20 cellular contexts compared by ENCODE assay signal in the genomic region with DNA sequence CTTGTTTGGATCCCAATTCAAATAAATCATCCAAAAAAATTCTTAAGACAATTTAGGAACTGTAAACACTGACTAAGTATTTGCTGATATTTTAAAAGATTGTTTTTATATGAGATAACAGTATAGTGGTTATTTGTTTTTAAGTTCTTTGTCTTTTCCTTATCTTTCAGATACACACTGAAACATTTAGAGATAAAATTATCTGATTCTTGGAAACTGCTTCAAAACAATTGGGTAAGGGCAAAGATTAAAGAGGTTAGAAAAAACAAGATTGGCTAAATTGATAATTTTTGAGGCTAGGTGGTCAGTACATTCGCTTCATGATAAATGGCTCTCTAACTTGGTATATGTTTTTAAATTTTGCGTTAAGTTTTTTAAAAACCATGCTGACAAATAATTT.
DNase-seq lines count a peak whose midpoint lies in the region; ATAC-seq, FAIRE-seq and TF ChIP-seq lines count a peak whose summit lies in the region.
"Had no signal": no experiment of that assay in that cellular context is flagged by ENCODE, and none has a peak within 500 bp of the region (broad histone marks: within the 10 kb centered on the region; RNA-seq: fewer than 3 reads in every experiment).

No MANE protein-coding gene starts in this region.

- H3K4ac ChIP-seq in mesendoderm (ENCODE audit: low read depth, low read length), result no peak overlapping the region

- no peak overlapping the region for H3K56ac ChIP-seq in mesendoderm (ENCODE audit: low read length)

- H2BK120ac ChIP-seq in mesendoderm (ENCODE audit: low read depth, low read length), result no peak overlapping the region

- TF ChIP-seq EP300 in HepG2 (IDR thresholded peaks at IDR 0.05; ENCODE audit: low read depth in 2 of 2, low read length in 2 of 2) (no peak), HepG2 (CRISPR knock-in tag; IDR thresholded peaks at IDR 0.05; ENCODE audit: borderline replicate concordance) (no peak), K562 (IDR thresholded peaks at IDR 0.05; ENCODE audit: low read length) (no peak)

- WGBS in HepG2 (ENCODE audit: low lambda C conversion rate), result 98% methylated on average over 2 of the region's 2 CpGs
- 94% methylated on average over 2 of the region's 2 CpGs for WGBS in right lobe of liver (ENCODE audit: insufficient coverage, low coverage, low lambda C conversion rate, missing lambda C conversion rate)
- WGBS in K562 (ENCODE audit: insufficient coverage, low coverage, missing lambda C conversion rate), result 0% methylated on average over 2 of the region's 2 CpGs
- no CpG with 5 or more reads among the region's 2 CpGs for WGBS in mesendoderm (ENCODE audit: extremely low coverage, insufficient coverage, low lambda C conversion rate)

- in situ Hi-C loops in HepG2 (cut with HindIII; ENCODE audit: extremely low pct_ligation_motif_present, low pct_unique_long_range_greater_than_20kb), result no loop called here
- in situ Hi-C loops in K562 (cut with MboI), result no loop called here

- H2AK5ac ChIP-seq in mesendoderm (ENCODE audit: low read length), result no peak overlapping the region

- H3K4me3 ChIP-seq in HepG2 (replicated peaks in 1 of 3; ENCODE audit: insufficient read depth in 1 of 3, low read depth in 2 of 3, low read length in 3 of 3) (no peak overlapping the region), right lobe of liver (no peak overlapping the region), K562 (no peak overlapping the region), mesendoderm (ENCODE audit: low read length) (no peak overlapping the region)
- H3K4me3 ChIP-seq: MG63 had no signal

- TF ChIP-seq RAD21 in HepG2 (CRISPR knock-in tag; IDR thresholded peaks at IDR 0.05) (no peak), K562 (CRISPR knock-in tag; conservative IDR thresholded peaks at IDR 0.05 in 1 of 2, IDR thresholded peaks at IDR 0.05 in 1 of 2) (no peak)

- H3K36me3 ChIP-seq in HepG2 (replicated peaks in 1 of 2; ENCODE audit: control insufficient read depth in 1 of 2, insufficient read depth in 2 of 2, low read length in 2 of 2), result no peaks in the 10 kb centered on the region
- no peaks in the 10 kb centered on the region for H3K36me3 ChIP-seq in right lobe of liver
- H3K36me3 ChIP-seq in K562 (ENCODE audit: control insufficient read depth, insufficient read depth, low read length), result no peaks in the 10 kb centered on the region
- no peaks in the 10 kb centered on the region for H3K36me3 ChIP-seq in mesendoderm (ENCODE audit: control insufficient read depth, insufficient read depth, low read length)
- H3K36me3 ChIP-seq: MG63 had no signal

- TF ChIP-seq CTCF in HepG2 (CRISPR knock-in tag; IDR thresholded peaks at IDR 0.05), result no peak
- no peak for TF ChIP-seq CTCF in right lobe of liver (IDR thresholded peaks at IDR 0.05)
- TF ChIP-seq CTCF in K562 (IDR thresholded peaks at IDR 0.05 in 2 of 3, conservative IDR thresholded peaks at IDR 0.05 in 1 of 3; ENCODE audit: insufficient read depth in 2 of 3, low read depth in 1 of 3, low read length in 3 of 3), result no peak

- H2BK5ac ChIP-seq in mesendoderm (ENCODE audit: low read length), result no peak overlapping the region

- no peak overlapping the region for H2BK15ac ChIP-seq in mesendoderm (replicated peaks; ENCODE audit: low read depth)

- CTCF ChIA-PET in HepG2 (lab: Yijun Ruan, JAX; ENCODE audit: low intra/inter-chr PET ratio, low total read pairs) (no interaction called here), K562 (lab: Yijun Ruan, JAX; ENCODE audit: low intra/inter-chr PET ratio) (no interaction called here)

- intact Hi-C loops in HepG2 (cut with micrococcal nuclease; ENCODE audit: unreplicated experiment), result no loop called here
- intact Hi-C loops in right lobe of liver (cut with DNase I), result no loop called here
- intact Hi-C loops in K562 (cut with micrococcal nuclease), result no loop called here

- H3K27ac ChIP-seq in HepG2 (ENCODE audit: extremely low read length, insufficient read depth, low read length), result no peak overlapping the region
- no peak overlapping the region for H3K27ac ChIP-seq in right lobe of liver
- no peak overlapping the region for H3K27ac ChIP-seq in K562 (ENCODE audit: extremely low read depth, low read depth, low read length)
- H3K27ac ChIP-seq in mesendoderm (ENCODE audit: low read depth, low read length), result no peak overlapping the region
- H3K27ac ChIP-seq: HL-60 had no signal

- H4K8ac ChIP-seq in mesendoderm (ENCODE audit: low read depth, low read length), result no peak overlapping the region

- no peak overlapping the region for H3K23ac ChIP-seq in mesendoderm (ENCODE audit: low read length)

- H3K4me1 ChIP-seq in HepG2 (ENCODE audit: insufficient read depth, low read length) (peaks cover 17% of the 10 kb centered on the region), right lobe of liver (no peaks in the 10 kb centered on the region), K562 (replicated peaks in 1 of 2; ENCODE audit: control insufficient read depth in 2 of 2, insufficient read depth in 2 of 2, low read length in 2 of 2) (no peaks in the 10 kb centered on the region), mesendoderm (ENCODE audit: control insufficient read depth, low read depth, low read length) (peaks cover 4% of the 10 kb centered on the region)

- POLR2A ChIA-PET in HepG2 (lab: Yijun Ruan, JAX), result no interaction called here
- POLR2A ChIA-PET in K562 (lab: Yijun Ruan, JAX), result no interaction called here

- FAIRE-seq in HepG2 (lab: Jason Lieb, UNC) (no peak), K562 (lab: Jason Lieb, UNC) (no peak)
- FAIRE-seq: GM18507, H1 had no signal

- H3K79me1 ChIP-seq in mesendoderm (ENCODE audit: low read length), result no peaks in the 10 kb centered on the region

- TF ChIP-seq POLR2A in HepG2 (IDR thresholded peaks at IDR 0.05; ENCODE audit: insufficient read depth in 1 of 2, low read depth in 2 of 2, low read length in 2 of 2) (no peak), right lobe of liver (IDR thresholded peaks at IDR 0.05) (no peak), K562 (conservative IDR thresholded peaks at IDR 0.05) (no peak)

- ATAC-seq in HepG2 (no peak), right lobe of liver (no peak), K562 (no peak), GM19395 (IDR thresholded peaks at IDR 0.05; ENCODE audit: unreplicated experiment) (no peak), HG02938 (IDR thresholded peaks at IDR 0.05; ENCODE audit: unreplicated experiment) (no peak)
- no peak for ATAC-seq in activated CD4-positive, CD25-positive, alpha-beta regulatory T cell treated with anti-CD3 and anti-CD28 coated beads, Interleukin-2, amount 50 U/mL, for 24 hours
- ATAC-seq: PC-3 had no signal

- H3K9me3 ChIP-seq in HepG2 (ENCODE audit: low read length), result peaks cover 11% of the 10 kb centered on the region
- no peaks in the 10 kb centered on the region for H3K9me3 ChIP-seq in right lobe of liver
- no peaks in the 10 kb centered on the region for H3K9me3 ChIP-seq in K562 (replicated peaks; ENCODE audit: control insufficient read depth, insufficient read depth, low read depth, low read length)
- H3K9me3 ChIP-seq: SK-N-SH had no signal

- H2AFZ ChIP-seq in HepG2 (ENCODE audit: low read length) (no peak overlapping the region), K562 (ENCODE audit: low read depth, low read length) (no peak overlapping the region)

- no peaks in the 10 kb centered on the region for H3K79me2 ChIP-seq in HepG2 (ENCODE audit: insufficient read depth, low read length)
- no peaks in the 10 kb centered on the region for H3K79me2 ChIP-seq in K562 (ENCODE audit: control insufficient read depth, insufficient read depth, low read length)
- H3K79me2 ChIP-seq in mesendoderm (ENCODE audit: control insufficient read depth, insufficient read depth, low read length), result no peaks in the 10 kb centered on the region

- no peak for DNase-seq in HepG2 (ENCODE audit: low spot score)
- DNase-seq in right lobe of liver, result no peak
- DNase-seq in K562 (ENCODE audit: extremely low read depth in 1 of 4, low spot score in 3 of 4), result no peak
- peak; percentile 43 for DNase-seq in mesendoderm
- no peak for DNase-seq in stimulated activated CD4-positive, alpha-beta T cell treated with anti-CD3 and anti-CD28 coated beads, Interleukin-1b, Interleukin-23, amount 100 ng/mL, for 48 hours
- DNase-seq: HCEC 1CT, MG63, NCI-H146, NCI-H1930, NCI-H2107, NCI-H446, NCI-H774, PC-3, SK-N-SH had no signal

- H3K4me2 ChIP-seq in HepG2 (ENCODE audit: low read depth, low read length) (no peak overlapping the region), K562 (ENCODE audit: insufficient read depth, low read length) (no peak overlapping the region), mesendoderm (ENCODE audit: low read length) (no peak overlapping the region)
- H3K4me2 ChIP-seq: SK-N-SH had no signal

- H3K9me1 ChIP-seq in K562 (ENCODE audit: control insufficient read depth, insufficient read depth, low read length), result no peaks in the 10 kb centered on the region

- H3K18ac ChIP-seq in mesendoderm (ENCODE audit: low read length), result no peak overlapping the region

- H4K20me1 ChIP-seq in HepG2 (ENCODE audit: insufficient read depth, low read length) (no peaks in the 10 kb centered on the region), K562 (replicated peaks; ENCODE audit: control insufficient read depth, insufficient read depth, low read length) (0 out of 2 replicates have a peak, but pooled peaks cover 5% of the 10 kb centered on the region)

- no TSS peak for BruUV-seq in HepG2 (replicated peaks; lab: Mats Ljungman, UMichigan)
- BruUV-seq in K562 (replicated peaks; lab: Mats Ljungman, UMichigan), result no TSS peak

- H3K9ac ChIP-seq in HepG2 (ENCODE audit: insufficient read depth, low read depth, low read length), result no peak overlapping the region
- no peak overlapping the region for H3K9ac ChIP-seq in K562 (ENCODE audit: insufficient read depth in 1 of 2, low read depth in 2 of 2, low read length in 2 of 2)
- no peak overlapping the region for H3K9ac ChIP-seq in mesendoderm (ENCODE audit: low read length)
- H3K9ac ChIP-seq: SK-N-SH had no signal

- no peaks in the 10 kb centered on the region for H3K27me3 ChIP-seq in HepG2 (ENCODE audit: control insufficient read depth in 1 of 2, insufficient read depth in 2 of 2, low read length in 2 of 2)
- H3K27me3 ChIP-seq in right lobe of liver, result no peaks in the 10 kb centered on the region
- H3K27me3 ChIP-seq in K562 (ENCODE audit: control insufficient read depth in 2 of 2, insufficient read depth in 2 of 2, low read length in 2 of 2), result peaks cover 17 to 31% of the 10 kb centered on the region in 2 experiments; a peak in 4 of 5 replicates
- no peaks in the 10 kb centered on the region for H3K27me3 ChIP-seq in mesendoderm (ENCODE audit: insufficient read depth, low read length, poor library complexity)
- H3K27me3 ChIP-seq: MG63 had no signal

- H4K5ac ChIP-seq in mesendoderm (ENCODE audit: low read length), result no peak overlapping the region

TF ChIP-seq in HepG2, 621 proteins besides CTCF, POLR2A, EP300 and RAD21 (continues in another document):
- TF ChIP-seq POLR2AphosphoS5 (IDR thresholded peaks at IDR 0.05; ENCODE audit: low read depth, low read length) (no peak), REL (CRISPR knock-in tag; conservative IDR thresholded peaks at IDR 0.05) (no peak), CC2D1A (CRISPR knock-in tag; IDR thresholded peaks at IDR 0.05) (no peak)

TF ChIP-seq in K562, 482 proteins besides CTCF, POLR2A, EP300 and RAD21 (continues in another document):
- TF ChIP-seq LEF1 (IDR thresholded peaks at IDR 0.05) (no peak), SOX6 (IDR thresholded peaks at IDR 0.05) (peak; percentile 70; the same call in 1 of the 2 replicates)
